8 cellular contexts compared by ENCODE assay signal in genomic region chr20:17958326-17959256, GRCh38. TPM values are rescaled to one million over a fixed set of nuclear protein-coding genes. Genes with fewer than 3 reads are reported as not detected.
A peak's percentile ranks its signal among the peaks of the same experiment; 100 is the strongest.
DNase-seq lines count a peak whose midpoint lies in the region; ATAC-seq and TF ChIP-seq lines count a peak whose summit lies in the region.

No MANE protein-coding gene starts in this region.

- no peak overlapping the region for H3K4me3 Mint-ChIP-seq in activated naive CD4-positive, alpha-beta T cell treated with anti-CD3 and anti-CD28 coated beads, Interleukin-2, amount 10 ng/mL, durations not matched to agents 7 days and 5 days
- peak overlapping the region; percentile 98 for H3K4me3 Mint-ChIP-seq in activated T-helper 17 cell treated with anti-CD3 and anti-CD28 coated beads, Interleukin-2, amount 50 U/mL, for 72 hours
- H3K4me3 Mint-ChIP-seq in immature natural killer cell = peak overlapping the region in 2 of 5 donors; percentile 7 to 51

- peak in 1 of 5 experiments; percentile 21 for TF ChIP-seq CTCF in tibial nerve (IDR thresholded peaks at IDR 0.05)

- H3K27me3 ChIP-seq in tibial nerve = no peaks in the 10 kb centered on the region

- no peaks in the 10 kb centered on the region for H3K9me3 Mint-ChIP-seq in activated naive CD4-positive, alpha-beta T cell treated with anti-CD3 and anti-CD28 coated beads, Interleukin-2, amount 10 ng/mL, durations not matched to agents 7 days and 5 days
- no peaks in the 10 kb centered on the region for H3K9me3 Mint-ChIP-seq in activated T-helper 17 cell treated with anti-CD3 and anti-CD28 coated beads, Interleukin-2, amount 50 U/mL, for 72 hours
- no peaks in the 10 kb centered on the region for H3K9me3 Mint-ChIP-seq in immature natural killer cell

- ATAC-seq in activated T-helper 17 cell treated with anti-CD3 and anti-CD28 coated beads, Interleukin-2, amount 50 U/mL, for 72 hours (replicated peaks) = no peak
- ATAC-seq in GM18505 (IDR thresholded peaks at IDR 0.05; ENCODE audit: unreplicated experiment) = no peak

- H3K9me3 ChIP-seq in tibial nerve = no peaks in the 10 kb centered on the region

- DNase-seq in activated naive CD4-positive, alpha-beta T cell treated with anti-CD3 and anti-CD28 coated beads, Interleukin-2, amount 10 ng/mL, durations not matched to agents 7 days and 5 days = no peak
- DNase-seq in activated naive CD4-positive, alpha-beta T cell treated with Interleukin-2 at 50 U/mL for 16 hours = no peak
- DNase-seq in immature natural killer cell (no peak), tibial nerve (ENCODE audit: low spot score in 2 of 2) (no peak), SW 1271 (lab: John Stamatoyannopoulos, UW) (no peak), NCI-H1417 (lab: John Stamatoyannopoulos, UW) (no peak)

- no peak overlapping the region for H3K4me3 ChIP-seq in tibial nerve

- TF ChIP-seq POLR2A in tibial nerve (IDR thresholded peaks at IDR 0.05) = no peak
- TF ChIP-seq POLR2A in GM18505 (IDR thresholded peaks at IDR 0.05; ENCODE audit: borderline replicate concordance, extremely low read depth, insufficient read depth, insufficient read length) = no peak

- CTCF ChIA-PET in activated naive CD4-positive, alpha-beta T cell treated with anti-CD3 and anti-CD28 coated beads, Interleukin-2, amount 10 ng/mL, durations not matched to agents 7 days and 5 days (lab: Charles Lee) = interaction anchor here (0.7 to 3.0 kb wide), 7 partner anchors 9 to 276 kb away, joined by 3 to 16 read pairs (median 4); partner anchors contain the start of gene RRBP1

- peaks cover 88% of the 10 kb centered on the region for H3K4me1 Mint-ChIP-seq in activated naive CD4-positive, alpha-beta T cell treated with anti-CD3 and anti-CD28 coated beads, Interleukin-2, amount 10 ng/mL, durations not matched to agents 7 days and 5 days
- H3K4me1 Mint-ChIP-seq in activated T-helper 17 cell treated with anti-CD3 and anti-CD28 coated beads, Interleukin-2, amount 50 U/mL, for 72 hours = peaks cover 48% of the 10 kb centered on the region
- H3K4me1 Mint-ChIP-seq in immature natural killer cell = peaks cover 82 to 89% of the 10 kb centered on the region in 2 donors

- H3K36me3 ChIP-seq in tibial nerve = peaks cover 0 to 26% (median 6%) of the 10 kb centered on the region in 3 donors

- 58 to 64% methylated on average over 5 of the region's 5 CpGs for WGBS in tibial nerve, 2 donors

- H3K4me1 ChIP-seq in tibial nerve = peaks cover 0 to 68% (median 55%) of the 10 kb centered on the region in 4 donors

- H3K27me3 Mint-ChIP-seq in activated naive CD4-positive, alpha-beta T cell treated with anti-CD3 and anti-CD28 coated beads, Interleukin-2, amount 10 ng/mL, durations not matched to agents 7 days and 5 days = no peaks in the 10 kb centered on the region
- H3K27me3 Mint-ChIP-seq in activated T-helper 17 cell treated with anti-CD3 and anti-CD28 coated beads, Interleukin-2, amount 50 U/mL, for 72 hours = no peaks in the 10 kb centered on the region
- H3K27me3 Mint-ChIP-seq in immature natural killer cell (ENCODE audit: low read depth in 3 of 3) = no peaks in the 10 kb centered on the region

- peak overlapping the region in 3 of 4 donors; percentile 30 to 60 (median 47) for H3K27ac ChIP-seq in tibial nerve

- H3K36me3 Mint-ChIP-seq in activated naive CD4-positive, alpha-beta T cell treated with anti-CD3 and anti-CD28 coated beads, Interleukin-2, amount 10 ng/mL, durations not matched to agents 7 days and 5 days = peaks cover 63% of the 10 kb centered on the region
- H3K36me3 Mint-ChIP-seq in activated T-helper 17 cell treated with anti-CD3 and anti-CD28 coated beads, Interleukin-2, amount 50 U/mL, for 72 hours (ENCODE audit: low read depth) = peaks cover 99% of the 10 kb centered on the region
- H3K36me3 Mint-ChIP-seq in immature natural killer cell = peaks cover 14 to 23% (median 18%) of the 10 kb centered on the region in 3 donors

- TF ChIP-seq EP300 in tibial nerve (IDR thresholded peaks at IDR 0.05) = no peak

- H3K27ac Mint-ChIP-seq in activated naive CD4-positive, alpha-beta T cell treated with anti-CD3 and anti-CD28 coated beads, Interleukin-2, amount 10 ng/mL, durations not matched to agents 7 days and 5 days = peak overlapping the region; percentile 75
- peak overlapping the region; percentile 79 for H3K27ac Mint-ChIP-seq in activated T-helper 17 cell treated with anti-CD3 and anti-CD28 coated beads, Interleukin-2, amount 50 U/mL, for 72 hours
- peak overlapping the region; percentile 47 to 90 (median 83) for H3K27ac Mint-ChIP-seq in immature natural killer cell

RNA-seq across cellular contexts. Expression of gene SNX5, which starts 10.0 kb away (rescaled TPM):
- 100 to 1,000 TPM; 175 to 201 TPM for total RNA-seq in activated T-helper 17 cell treated with anti-CD3 and anti-CD28 coated beads, Interleukin-2, amount 50 U/mL, for 72 hours
- 100 to 1,000 TPM in 1 of 3 donors, 10 to 100 TPM in 2; 63.2 to 103 (median 70.6) TPM for polyA plus RNA-seq in immature natural killer cell
- total RNA-seq in tibial nerve = 100 to 1,000 TPM in 2 of 4 donors, 10 to 100 TPM in 2; 79.8 to 128 (median 100) TPM

RNA-seq across cellular contexts. Expression of gene MGME1, which starts 10.2 kb away (rescaled TPM):
- 10 to 100 TPM; 24.2 to 33.2 TPM for total RNA-seq in activated T-helper 17 cell treated with anti-CD3 and anti-CD28 coated beads, Interleukin-2, amount 50 U/mL, for 72 hours
- polyA plus RNA-seq in immature natural killer cell = 10 to 100 TPM in 2 of 3 donors, 1 to 10 TPM in 1; 2.9 to 19.9 (median 19.2) TPM
- total RNA-seq in tibial nerve = 10 to 100 TPM in 1 of 4 donors, 1 to 10 TPM in 3; 4.6 to 14.7 (median 8.7) TPM
